11 cellular contexts compared by ENCODE assay signal in the genomic region with DNA sequence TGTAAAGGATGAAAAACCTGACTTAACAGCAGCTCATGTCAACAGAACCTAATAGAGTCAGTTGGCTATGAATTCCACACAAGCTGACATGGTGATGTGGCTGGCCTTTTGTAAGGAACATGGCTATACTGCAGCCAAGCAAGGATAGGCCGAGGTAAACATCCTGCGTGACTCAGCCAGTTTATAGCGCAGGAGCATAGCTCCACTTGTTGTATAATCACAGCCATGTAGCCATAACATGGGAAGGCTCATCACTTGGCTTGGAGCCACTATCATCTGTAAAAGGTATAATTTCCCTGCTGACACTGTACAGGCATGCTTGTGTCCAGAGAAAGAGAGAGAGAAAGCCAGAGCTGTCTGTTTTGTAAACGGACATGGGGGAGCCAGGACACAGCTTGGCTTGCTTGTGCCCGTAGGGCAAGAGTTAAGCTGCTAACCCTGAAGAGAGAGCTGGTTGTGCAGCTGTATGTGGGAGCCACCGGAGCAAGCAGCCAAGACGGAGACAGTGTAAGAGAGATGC.
DNase-seq lines count a peak whose midpoint lies in the region; ATAC-seq, FAIRE-seq and TF ChIP-seq lines count a peak whose summit lies in the region.
"Had no signal": no experiment of that assay in that cellular context is flagged by ENCODE, and none has a peak within 500 bp of the region (broad histone marks: within the 10 kb centered on the region; RNA-seq: fewer than 3 reads in every experiment).

No MANE protein-coding gene starts in this region.

- peak overlapping the region; percentile 91 for H3K14ac ChIP-seq in IMR-90 (replicated peaks; ENCODE audit: low read depth, low read length)

- peak overlapping the region; percentile 99 for H3K4ac ChIP-seq in IMR-90 (ENCODE audit: low read depth, low read length)

- H3K23ac ChIP-seq in IMR-90 (ENCODE audit: low read depth, low read length) = peak overlapping the region; percentile 95

- WGBS in IMR-90 (ENCODE audit: extremely low coverage in 2 of 2, insufficient read length in 1 of 2), 2 experiments = 20% methylated on average over 1 of the region's 7 CpGs; no CpG with 5 or more reads in 1 of the 2 experiments

- H3K4me1 ChIP-seq in IMR-90 (ENCODE audit: control insufficient read depth, insufficient read depth, low read length) = peaks cover 31% of the 10 kb centered on the region
- H3K4me1 ChIP-seq: BLaER1 treated with 17β-estradiol and CSF1 and Interleukin-3, amounts not matched to agents 10 nM and 100 nM had no signal

- peak overlapping the region; percentile 97 for H2BK15ac ChIP-seq in IMR-90 (ENCODE audit: low read depth, low read length)

- peak overlapping the region; percentile 98 for H2BK120ac ChIP-seq in IMR-90 (ENCODE audit: low read depth, low read length)

- H2BK5ac ChIP-seq in IMR-90 (ENCODE audit: low read depth, low read length, poor library complexity, severe bottlenecking) = peak overlapping the region; percentile 98

- peak; percentile 98 for DNase-seq in AG04450 (ENCODE audit: low read depth, low spot score)
- peak; percentile 99 for DNase-seq in IMR-90
- peak; percentile 79 for DNase-seq in bronchial epithelial cell (ENCODE audit: low read depth)
- DNase-seq in lung microvascular endothelial cell (ENCODE audit: low read depth in 2 of 2) = peak; percentile 73 to 82
- DNase-seq in CD1c-positive myeloid dendritic cell (ENCODE audit: extremely low spot score) = no peak
- DNase-seq in stimulated activated CD4-positive, alpha-beta T cell treated with anti-CD3 and anti-CD28 coated beads, Interleukin-1b, Interleukin-23, amount 100 ng/mL, for 48 hours = no peak
- DNase-seq: NCI-H1694; stimulated activated CD4-positive, alpha-beta T cell treated with anti-CD3 and anti-CD28 coated beads, Interleukin-15, amount 100 ng/mL, for 24 hours had no signal

- peak overlapping the region; percentile 84 for H4K5ac ChIP-seq in IMR-90 (ENCODE audit: low read depth, low read length)

- peak overlapping the region; percentile 98 for H4K91ac ChIP-seq in IMR-90 (ENCODE audit: insufficient read depth, low read depth, low read length)

- H2BK20ac ChIP-seq in IMR-90 (ENCODE audit: low read depth, low read length) = peak overlapping the region; percentile 100

- peak; percentile 89 for ATAC-seq in IMR-90 (ENCODE audit: low read depth)
- no peak for ATAC-seq in GM21737 (IDR thresholded peaks at IDR 0.05; ENCODE audit: unreplicated experiment)
- no peak for ATAC-seq in HG03039 (IDR thresholded peaks at IDR 0.05; ENCODE audit: unreplicated experiment)

- H4K8ac ChIP-seq in IMR-90 (ENCODE audit: low read depth in 2 of 2, low read length in 2 of 2) = peak overlapping the region; percentile 73 to 96

- H3K27ac ChIP-seq in AG04450 (ENCODE audit: low read depth, low read length) (peak overlapping the region; percentile 99), IMR-90 (ENCODE audit: insufficient read depth, low read length) (peak overlapping the region; percentile 98)
- H3K27ac ChIP-seq: BLaER1 treated with 17β-estradiol and CSF1 and Interleukin-3, amounts not matched to agents 10 nM and 100 nM had no signal

- POLR2A ChIA-PET in AG04450 (lab: Yijun Ruan, JAX) (interaction anchor here (0.5 to 1.6 kb wide), 8 partner anchors 20 to 135 kb away, joined by 3 to 8 read pairs (median 6); no protein-coding TSS in a partner anchor), IMR-90 (lab: Charles Lee; ENCODE audit: unreplicated experiment) (interaction anchor here (0.6 to 1.0 kb wide), 2 partner anchors 9 to 245 kb away, joined by 3 to 5 read pairs; no protein-coding TSS in a partner anchor)

- H4K20me1 ChIP-seq in IMR-90 (ENCODE audit: insufficient read depth, low read length) = no peaks in the 10 kb centered on the region
- H4K20me1 ChIP-seq: BLaER1 treated with 17β-estradiol and CSF1 and Interleukin-3, amounts not matched to agents 10 nM and 100 nM had no signal

- H2AK9ac ChIP-seq in IMR-90 (replicated peaks; ENCODE audit: low read depth, low read length, poor library complexity) = peak overlapping the region; percentile 42

- intact Hi-C loops in IMR-90 (cut with micrococcal nuclease) = loop anchor here (2.0 to 5.0 kb wide), 3 partner anchors 44 to 143 kb away; no protein-coding TSS in a partner anchor

- no TSS peak for BruUV-seq in IMR-90 (replicated peaks; lab: Mats Ljungman, UMichigan)

- H3K27me3 ChIP-seq in AG04450 (ENCODE audit: control insufficient read depth, insufficient read depth, low read length) (no peaks in the 10 kb centered on the region), IMR-90 (ENCODE audit: control insufficient read depth, insufficient read depth, low read length) (no peaks in the 10 kb centered on the region), bronchial epithelial cell (ENCODE audit: control insufficient read depth, insufficient read depth, low read length) (no peaks in the 10 kb centered on the region)
- H3K27me3 ChIP-seq: BLaER1 treated with 17β-estradiol and CSF1 and Interleukin-3, amounts not matched to agents 10 nM and 100 nM had no signal

- H3K79me1 ChIP-seq in IMR-90 (ENCODE audit: low read depth in 1 of 2, low read length in 2 of 2) = no peaks in the 10 kb centered on the region

- H3K4me3 ChIP-seq in AG04450 (ENCODE audit: low read depth, low read length) = no peak overlapping the region
- H3K4me3 ChIP-seq in IMR-90 (ENCODE audit: insufficient read depth, low read depth, low read length) = no peak overlapping the region
- no peak overlapping the region for H3K4me3 ChIP-seq in bronchial epithelial cell (ENCODE audit: low read depth, low read length)
- H3K4me3 ChIP-seq: BLaER1 treated with 17β-estradiol and CSF1 and Interleukin-3, amounts not matched to agents 10 nM and 100 nM had no signal

- CTCF ChIA-PET in AG04450 (lab: Charles Lee) = interaction anchor here (0.9 to 2.9 kb wide), 3 partner anchors 9 to 191 kb away, joined by 3 to 12 read pairs (median 11); no protein-coding TSS in a partner anchor
- CTCF ChIA-PET in IMR-90 (lab: Yijun Ruan, JAX) = interaction anchor here (0.6 to 2.9 kb wide), 5 partner anchors 10 to 191 kb away, joined by 3 to 7 read pairs (median 4); no protein-coding TSS in a partner anchor

- in situ Hi-C loops in IMR-90 (cut with MboI; ENCODE audit: low sequenced_read_pairs) = loop anchor here (5.0 to 10.0 kb wide), 2 partner anchors 43 to 140 kb away; a partner anchor contains a TSS

- peak overlapping the region; percentile 95 for H3K56ac ChIP-seq in IMR-90 (ENCODE audit: extremely low read depth, insufficient read depth, low read length)

- peak overlapping the region; percentile 92 for H3K18ac ChIP-seq in IMR-90 (ENCODE audit: low read depth, low read length)

- no peaks in the 10 kb centered on the region for H3K36me3 ChIP-seq in IMR-90 (ENCODE audit: control insufficient read depth, insufficient read depth, low read length)
- H3K36me3 ChIP-seq in bronchial epithelial cell (ENCODE audit: control insufficient read depth, insufficient read depth, low read length) = no peaks in the 10 kb centered on the region
- H3K36me3 ChIP-seq: BLaER1 treated with 17β-estradiol and CSF1 and Interleukin-3, amounts not matched to agents 10 nM and 100 nM had no signal

- peak; percentile 66 for FAIRE-seq in bronchial epithelial cell (lab: Jason Lieb, UNC)

- 0 out of 2 replicates have a peak, but pooled peaks have one; percentile 26 for TF ChIP-seq POLR2A in IMR-90 (IDR thresholded peaks at IDR 0.05; ENCODE audit: low read depth, low read length)

- H3K9me3 ChIP-seq in AG04450 (ENCODE audit: control insufficient read depth, insufficient read depth, low read length) (no peaks in the 10 kb centered on the region), IMR-90 (ENCODE audit: control insufficient read depth, insufficient read depth, low read length) (no peaks in the 10 kb centered on the region)
- H3K9me3 ChIP-seq: BLaER1 treated with 17β-estradiol and CSF1 and Interleukin-3, amounts not matched to agents 10 nM and 100 nM had no signal

- peak overlapping the region; percentile 95 for H2AK5ac ChIP-seq in IMR-90 (ENCODE audit: low read depth, low read length)

- no peak for TF ChIP-seq RAD21 in IMR-90 (IDR thresholded peaks at IDR 0.05; ENCODE audit: low read length)

- H3K4me2 ChIP-seq in IMR-90 (ENCODE audit: low read depth, low read length) = peak overlapping the region; percentile 63; the same call in 1 of the 2 replicates
- H3K4me2 ChIP-seq: BLaER1 treated with 17β-estradiol and CSF1 and Interleukin-3, amounts not matched to agents 10 nM and 100 nM had no signal

- H2AFZ ChIP-seq in IMR-90 (replicated peaks; ENCODE audit: low read length, poor library complexity) = peak overlapping the region; percentile 4

- TF ChIP-seq CTCF in AG04450 (IDR thresholded peaks at IDR 0.05; ENCODE audit: low read depth, low read length) (no peak), IMR-90 (conservative IDR thresholded peaks at IDR 0.05; ENCODE audit: low read depth, low read length) (no peak), bronchial epithelial cell (IDR thresholded peaks at IDR 0.05; ENCODE audit: insufficient read depth, low read length, severe bottlenecking) (no peak)

- dilution Hi-C loops in IMR-90 (cut with HindIII; ENCODE audit: low sequenced_read_pairs, unreplicated experiment) = no loop called here

- peaks cover 32% of the 10 kb centered on the region for H3K9me1 ChIP-seq in IMR-90 (ENCODE audit: insufficient read depth, low read length)

- peak overlapping the region; percentile 29 for H3K9ac ChIP-seq in IMR-90 (ENCODE audit: low read depth, low read length)
- H3K9ac ChIP-seq: BLaER1 treated with 17β-estradiol and CSF1 and Interleukin-3, amounts not matched to agents 10 nM and 100 nM had no signal

TF ChIP-seq in IMR-90, 13 proteins besides CTCF, POLR2A, EP300 and RAD21 (continues in another document):
- TF ChIP-seq BHLHE40 (IDR thresholded peaks at IDR 0.05; ENCODE audit: low read depth, low read length) (no peak), MAFK (IDR thresholded peaks at IDR 0.05; ENCODE audit: low read depth, low read length) (peak; percentile 65), RCOR1 (IDR thresholded peaks at IDR 0.05; ENCODE audit: insufficient replicate concordance, low read length) (peak; percentile 93), MAZ (IDR thresholded peaks at IDR 0.05; ENCODE audit: borderline replicate concordance, low read depth, low read length) (peak; percentile 44; the same call in 1 of the 2 replicates), RFX5 (IDR thresholded peaks at IDR 0.05; ENCODE audit: low read depth, low read length) (peak; percentile 76; the same call in 1 of the 2 replicates), MXI1 (IDR thresholded peaks at IDR 0.05; ENCODE audit: borderline replicate concordance, low read depth, low read length) (peak; percentile 40; the same call in 1 of the 2 replicates)
- TF ChIP-seq, protein P1, sequence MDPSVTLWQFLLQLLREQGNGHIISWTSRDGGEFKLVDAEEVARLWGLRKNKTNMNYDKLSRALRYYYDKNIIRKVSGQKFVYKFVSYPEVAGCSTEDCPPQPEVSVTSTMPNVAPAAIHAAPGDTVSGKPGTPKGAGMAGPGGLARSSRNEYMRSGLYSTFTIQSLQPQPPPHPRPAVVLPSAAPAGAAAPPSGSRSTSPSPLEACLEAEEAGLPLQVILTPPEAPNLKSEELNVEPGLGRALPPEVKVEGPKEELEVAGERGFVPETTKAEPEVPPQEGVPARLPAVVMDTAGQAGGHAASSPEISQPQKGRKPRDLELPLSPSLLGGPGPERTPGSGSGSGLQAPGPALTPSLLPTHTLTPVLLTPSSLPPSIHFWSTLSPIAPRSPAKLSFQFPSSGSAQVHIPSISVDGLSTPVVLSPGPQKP (IDR thresholded peaks at IDR 0.05; ENCODE audit: borderline replicate concordance, low read depth, low read length) = no peak

Comparison
In these comparisons a context has a peak if more than half of its experiments do, and no peak if none do; other contexts are left out.
1. DNase-seq: peak in AG04450 (single experiment), IMR-90 (single experiment), bronchial epithelial cell (single experiment) and lung microvascular endothelial cell (2 of 2); none in CD1c-positive myeloid dendritic cell (single experiment) and stimulated activated CD4-positive, alpha-beta T cell treated with anti-CD3 and anti-CD28 coated beads, Interleukin-1b, Interleukin-23, amount 100 ng/mL, for 48 hours (single experiment).